In the genomic region with DNA sequence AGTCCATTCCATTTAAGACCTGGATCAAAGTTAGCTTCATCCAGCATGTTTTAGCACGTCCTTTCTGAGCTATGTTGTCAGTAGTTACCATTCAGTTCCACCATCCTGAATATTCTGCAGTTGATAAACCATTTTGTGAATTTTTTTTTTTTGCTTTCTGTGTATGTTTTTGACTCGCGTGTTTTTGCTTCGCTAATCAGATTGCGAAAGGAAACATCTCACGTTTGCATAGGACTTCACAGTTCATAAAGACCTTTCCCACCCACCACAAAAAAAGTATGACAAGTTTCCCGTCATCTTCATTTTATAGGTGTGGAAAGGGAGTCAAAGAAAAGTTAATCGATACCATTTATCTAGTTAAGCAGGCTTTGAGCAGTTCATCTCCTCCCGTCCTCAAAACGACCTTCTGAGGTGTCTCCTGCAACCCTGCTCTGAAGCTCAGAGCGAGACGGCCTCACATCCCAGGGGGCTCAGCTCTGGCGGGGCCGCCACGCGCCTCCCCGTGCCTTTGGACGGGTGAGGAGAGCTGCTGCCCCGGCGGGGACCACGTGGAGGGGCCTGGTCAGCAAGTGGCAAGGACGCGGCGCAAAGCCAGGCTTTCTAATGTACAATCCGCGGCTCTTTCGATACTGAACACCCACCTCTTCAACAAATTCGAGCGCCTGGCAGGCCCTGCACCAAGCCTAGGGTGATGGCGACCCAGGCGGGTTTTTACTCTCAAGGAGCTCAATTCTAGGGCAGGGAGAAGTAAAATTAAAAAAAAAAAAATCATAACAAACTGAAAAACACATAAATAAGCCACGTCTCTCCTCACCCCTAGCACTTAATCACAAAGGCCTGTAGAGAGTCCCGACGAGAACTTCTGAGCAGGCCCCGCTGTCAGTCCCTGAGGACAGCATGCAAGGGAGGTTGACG, we compare ENCODE assay signal across 8 cellular contexts.
DNase-seq lines count a peak whose midpoint lies in the region; ATAC-seq and TF ChIP-seq lines count a peak whose summit lies in the region.

No MANE protein-coding gene starts in this region.

- peak overlapping the region; percentile 98 for H2AFZ ChIP-seq in parathyroid adenoma

- H3K27me3 ChIP-seq in parathyroid adenoma (ENCODE audit: control insufficient read depth, insufficient read depth, low read length) = no peaks in the 10 kb centered on the region

- peak; percentile 41 for DNase-seq in DMS79 treated with DMSO at 0.1 percent for 48 hours (lab: John Stamatoyannopoulos, UW)
- no peak for DNase-seq in DMS79 (lab: John Stamatoyannopoulos, UW)
- peak; percentile 9 for DNase-seq in activated effector memory CD4-positive, alpha-beta T cell treated with Interleukin-2 at 50 U/mL for 16 hours
- peak in 37 of 42 donors; percentile 4 to 65 (median 24) for DNase-seq in head of caudate nucleus
- no peak for DNase-seq in NCI-H1105 treated with DMSO at 0.1 percent for 48 hours (lab: John Stamatoyannopoulos, UW)
- DNase-seq in GM13977 (ENCODE audit: low spot score) = no peak

- TF ChIP-seq CTCF in parathyroid adenoma (IDR thresholded peaks at IDR 0.05) = no peak
- TF ChIP-seq CTCF in GM13977 (IDR thresholded peaks at IDR 0.05; ENCODE audit: extremely low read depth, insufficient read depth, missing control alignments) = no peak

- intact Hi-C loops in head of caudate nucleus (cut with DNase I) = loop anchor here (2.0 to 5.0 kb wide), 2 partner anchors 32 to 138 kb away; partner anchors contain the start of genes CRY1 and MTERF2

- peak overlapping the region; percentile 88 for H3K27ac ChIP-seq in parathyroid adenoma

- H3K9ac ChIP-seq in parathyroid adenoma = peak overlapping the region; percentile 23

- H3K4me1 ChIP-seq in parathyroid adenoma = peaks cover 5% of the 10 kb centered on the region

- no peaks in the 10 kb centered on the region for H3K36me3 ChIP-seq in parathyroid adenoma (ENCODE audit: control insufficient read depth, insufficient read depth, low read length)

- H3K9me3 ChIP-seq in parathyroid adenoma (ENCODE audit: control insufficient read depth, low read length) = no peaks in the 10 kb centered on the region

- peak; percentile 3 for ATAC-seq in HG03521 (IDR thresholded peaks at IDR 0.05; ENCODE audit: unreplicated experiment)

- peak overlapping the region; percentile 67 for H3K4me2 ChIP-seq in parathyroid adenoma (ENCODE audit: low read length)

- in situ Hi-C loops in GM13977 (cut with MboI; ENCODE audit: low pct_unique_long_range_greater_than_20kb, low sequenced_read_pairs, unreplicated experiment) = no loop called here

- H3K4me3 ChIP-seq in parathyroid adenoma (ENCODE audit: low read depth, low read length) = peak overlapping the region; percentile 87

- peaks cover 8% of the 10 kb centered on the region for H3K79me2 ChIP-seq in parathyroid adenoma

Comparison
In these comparisons a context has a peak if more than half of its experiments do, and no peak if none do; other contexts are left out.
1. DNase-seq: peak in DMS79 treated with DMSO at 0.1 percent for 48 hours (single experiment), activated effector memory CD4-positive, alpha-beta T cell treated with Interleukin-2 at 50 U/mL for 16 hours (single experiment) and head of caudate nucleus (37 of 42); none in DMS79 (single experiment), NCI-H1105 treated with DMSO at 0.1 percent for 48 hours (single experiment) and GM13977 (single experiment).